In the genomic region with DNA sequence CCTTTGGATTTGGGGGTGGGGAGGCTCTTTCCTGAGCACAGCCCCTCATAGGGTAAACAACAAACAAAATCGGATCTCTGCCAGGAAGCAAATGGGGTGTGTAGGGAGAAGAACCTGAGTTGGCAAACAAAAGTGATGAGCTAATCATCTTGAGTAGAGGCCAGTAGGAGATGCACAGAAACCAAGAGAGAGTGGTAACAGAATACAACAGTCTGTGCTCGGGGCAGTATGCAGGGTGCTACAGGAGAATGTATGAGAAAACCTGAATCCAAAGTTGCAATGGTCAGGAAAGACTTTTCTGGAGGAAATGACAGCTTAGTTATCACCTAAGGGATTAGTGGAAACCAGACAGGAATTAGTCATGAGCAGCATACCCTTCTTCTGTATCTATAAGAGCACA, we compare ENCODE assay signal across 14 cellular contexts.
DNase-seq lines count a peak whose midpoint lies in the region; TF ChIP-seq lines count a peak whose summit lies in the region.
"Had no signal": no experiment of that assay in that cellular context is flagged by ENCODE, and none has a peak within 500 bp of the region (broad histone marks: within the 10 kb centered on the region; RNA-seq: fewer than 3 reads in every experiment).

No MANE protein-coding gene starts in this region.

- H3K27me3 ChIP-seq in PC-9 (ENCODE audit: insufficient read depth, low read depth), result no peaks in the 10 kb centered on the region
- H3K27me3 ChIP-seq: MG63, suprapubic skin had no signal

- no peak overlapping the region for H3K4me3 Mint-ChIP-seq in HFFc6
- H3K4me3 Mint-ChIP-seq: nephron had no signal

- no peaks in the 10 kb centered on the region for H3K9me2 ChIP-seq in PC-9 (ENCODE audit: insufficient read depth)

- no peak overlapping the region for H3K27ac ChIP-seq in PC-9
- H3K27ac ChIP-seq: suprapubic skin had no signal

- BruUV-seq in PC-9 (replicated peaks; lab: Mats Ljungman, UMichigan), result no TSS peak

- H2AFZ ChIP-seq in PC-9, result no peak overlapping the region

- POLR2A ChIA-PET in PC-9 (lab: Charles Lee; ENCODE audit: unreplicated experiment), result no interaction called here

- CTCF ChIA-PET in PC-9 (lab: Charles Lee), result no interaction called here

- H3K36me3 ChIP-seq in PC-9 (ENCODE audit: low read depth), result no peaks in the 10 kb centered on the region
- H3K36me3 ChIP-seq: MG63, suprapubic skin had no signal

- peak overlapping the region; percentile 6; the same call in 1 of the 2 replicates for H3K27ac Mint-ChIP-seq in HFFc6
- H3K27ac Mint-ChIP-seq: nephron had no signal

- peak overlapping the region; percentile 17; the same call in 1 of the 2 replicates for H3K4me2 ChIP-seq in PC-9

- H3K79me2 ChIP-seq in PC-9 (ENCODE audit: low read depth), result no peaks in the 10 kb centered on the region

- no peak overlapping the region for H3K4me3 ChIP-seq in PC-9
- H3K4me3 ChIP-seq: lung, MG63, suprapubic skin had no signal

- peaks cover 26% of the 10 kb centered on the region for H3K4me1 Mint-ChIP-seq in HFFc6 (ENCODE audit: low read depth)

- H3F3A ChIP-seq in PC-9 (ENCODE audit: insufficient read depth, low read depth), result no peaks in the 10 kb centered on the region

- TF ChIP-seq CTCF in HFFc6 (IDR thresholded peaks at IDR 0.05) (no peak), PC-9 (conservative IDR thresholded peaks at IDR 0.05) (no peak)

- no peaks in the 10 kb centered on the region for H3K9me3 Mint-ChIP-seq in HFFc6
- H3K9me3 Mint-ChIP-seq: nephron had no signal

- H4K20me1 ChIP-seq in PC-9 (ENCODE audit: insufficient read depth), result no peaks in the 10 kb centered on the region

- H3K9me3 ChIP-seq in PC-9 (ENCODE audit: insufficient read depth, low read depth), result no peaks in the 10 kb centered on the region
- H3K9me3 ChIP-seq: MG63, suprapubic skin had no signal

- DNase-seq in DMS53 (lab: John Stamatoyannopoulos, UW) (peak; percentile 49), HFFc6 (no peak), PC-9 (no peak), iris pigment epithelial cell (ENCODE audit: low read depth) (peak; percentile 73), amygdala (lab: John Stamatoyannopoulos, UW) (no peak), NCI-H2081 treated with DMSO at 0.1 percent for 48 hours (lab: John Stamatoyannopoulos, UW) (no peak), NOMO-1 treated with dmso at 0.1 percent for 144 hours (lab: John Stamatoyannopoulos, UW; ENCODE audit: unreplicated experiment) (no peak)
- DNase-seq: activated CD4-positive, alpha-beta T cell treated with anti-CD3 and anti-CD28 coated beads, Interleukin-2, amount 50 U/mL, for 48 hours; cerebellar nuclear complex; DMS153; MG63 had no signal

- H3K36me3 Mint-ChIP-seq in HFFc6 (ENCODE audit: low read depth), result no peaks in the 10 kb centered on the region

- intact Hi-C loops in PC-9 (cut with micrococcal nuclease; ENCODE audit: unreplicated experiment), result no loop called here

- no peaks in the 10 kb centered on the region for H3K27me3 Mint-ChIP-seq in HFFc6 (ENCODE audit: insufficient read depth)

- H3K4me1 ChIP-seq in PC-9 (replicated peaks; ENCODE audit: insufficient read depth), result peaks cover 22% of the 10 kb centered on the region

Comparison
In these comparisons a context has a peak if more than half of its experiments do, and no peak if none do; other contexts are left out.
1. DNase-seq: peak in DMS53 (single experiment) and iris pigment epithelial cell (single experiment); none in HFFc6 (single experiment), PC-9 (0 of 2), amygdala (0 of 56), NCI-H2081 treated with DMSO at 0.1 percent for 48 hours (single experiment) and NOMO-1 treated with dmso at 0.1 percent for 144 hours (single experiment).